ENCODE assay signal across 11 cellular contexts in the genomic region with DNA sequence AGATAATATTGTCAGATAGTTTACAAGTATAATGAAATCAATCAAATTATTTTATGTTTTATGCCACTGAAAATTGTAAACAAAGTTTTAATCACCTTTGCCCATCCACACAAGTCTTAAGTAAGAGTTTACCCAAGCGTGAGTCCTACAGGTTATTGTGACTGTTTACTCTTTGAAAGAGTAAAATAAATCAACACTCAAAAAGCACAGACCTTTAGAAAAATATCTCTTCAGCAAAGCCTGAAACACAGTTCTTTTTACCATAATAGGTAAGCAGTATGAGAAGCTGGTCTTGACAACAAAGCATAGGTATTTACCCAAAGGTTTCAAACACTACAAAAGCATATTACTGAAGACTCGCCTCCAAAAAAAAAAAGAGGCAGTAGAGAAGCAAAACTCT. TPM values are rescaled to one million over a fixed set of nuclear protein-coding genes. Genes with fewer than 3 reads are reported as not detected.
DNase-seq lines count a peak whose midpoint lies in the region; ATAC-seq, FAIRE-seq and TF ChIP-seq lines count a peak whose summit lies in the region.
"Had no signal": no experiment of that assay in that cellular context is flagged by ENCODE, and none has a peak within 500 bp of the region (broad histone marks: within the 10 kb centered on the region; RNA-seq: fewer than 3 reads in every experiment).

No MANE protein-coding gene starts in this region.

- no peaks in the 10 kb centered on the region for H3K9me2 ChIP-seq in neural cell (ENCODE audit: insufficient read depth, low read length)

- H3K9ac ChIP-seq in neural cell (ENCODE audit: low read length), result no peak overlapping the region

- no peak overlapping the region for H2AFZ ChIP-seq in neural cell (ENCODE audit: low read depth, low read length)

- H3K27ac ChIP-seq in right atrium auricular region (peak overlapping the region; percentile 19 to 97), dorsolateral prefrontal cortex (peak overlapping the region in 6 of 59 donors; percentile 0 to 36 (median 12)), neural cell (ENCODE audit: low read length) (peak overlapping the region; percentile 21), Peyer's patch (no peak overlapping the region)

- peaks cover 7% of the 10 kb centered on the region for H4K20me1 ChIP-seq in neural cell (ENCODE audit: insufficient read depth)

- no peak for TF ChIP-seq RAD21 in neural cell (conservative IDR thresholded peaks at IDR 0.05)

- H3K79me2 ChIP-seq in neural cell (replicated peaks; ENCODE audit: insufficient read depth, low read length), result peaks cover 85% of the 10 kb centered on the region

- H3K27me3 ChIP-seq in right atrium auricular region, result no peaks in the 10 kb centered on the region
- no peaks in the 10 kb centered on the region for H3K27me3 ChIP-seq in dorsolateral prefrontal cortex
- no peaks in the 10 kb centered on the region for H3K27me3 ChIP-seq in neural cell (ENCODE audit: insufficient read depth, low read depth, low read length)
- H3K27me3 ChIP-seq in Peyer's patch, result no peaks in the 10 kb centered on the region

- TF ChIP-seq CTCF in right atrium auricular region (IDR thresholded peaks at IDR 0.05), result no peak
- no peak for TF ChIP-seq CTCF in dorsolateral prefrontal cortex (IDR thresholded peaks at IDR 0.05 in 54 of 56, conservative IDR thresholded peaks at IDR 0.05 in 2 of 56; ENCODE audit: low read depth in 1 of 56, partially characterized antibody in 56 of 56)
- no peak for TF ChIP-seq CTCF in neural cell (IDR thresholded peaks at IDR 0.05; ENCODE audit: poor library complexity, severe bottlenecking)
- no peak for TF ChIP-seq CTCF in Peyer's patch (IDR thresholded peaks at IDR 0.05)

- no peak for FAIRE-seq in HTR-8/SVneo (lab: Jason Lieb, UNC)

- ATAC-seq in Right ventricle myocardium inferior, result no peak
- ATAC-seq: left cardiac atrium had no signal

- DNase-seq in right atrium auricular region (ENCODE audit: low spot score) (no peak), Right ventricle myocardium inferior (ENCODE audit: missing footprints) (no peak), dorsolateral prefrontal cortex (no peak), HTR-8/SVneo (ENCODE audit: insufficient read length, low spot score) (no peak), Peyer's patch (no peak), cortex of kidney (lab: John Stamatoyannopoulos, UW) (no peak), NCI-H526 (lab: John Stamatoyannopoulos, UW) (no peak)
- DNase-seq: activated CD4-positive, CD25-positive, alpha-beta regulatory T cell treated with anti-CD3 and anti-CD28 coated beads, Interleukin-2, amount 50 U/mL, for 72 hours; activated CD8-positive, alpha-beta memory T cell treated with anti-CD3 and anti-CD28 coated beads, Interleukin-2, amount 50 U/mL, for 48 hours; left cardiac atrium had no signal

- intact Hi-C loops in Right ventricle myocardium inferior (cut with DNase I) (loop anchor here (5.0 kb wide), 2 partner anchors 48 to 108 kb away; no protein-coding TSS in a partner anchor), dorsolateral prefrontal cortex (cut with DNase I) (loop anchor here (5.0 to 10.0 kb wide), 4 partner anchors 72 to 526 kb away; a partner anchor contains a TSS)

- no peaks in the 10 kb centered on the region for H3K9me3 ChIP-seq in right atrium auricular region
- no peaks in the 10 kb centered on the region for H3K9me3 ChIP-seq in neural cell (ENCODE audit: low read length)
- no peaks in the 10 kb centered on the region for H3K9me3 ChIP-seq in Peyer's patch

- TF ChIP-seq POLR2A in Peyer's patch (IDR thresholded peaks at IDR 0.05), result no peak

- peaks cover 3% of the 10 kb centered on the region for H3F3A ChIP-seq in neural cell (ENCODE audit: insufficient read depth, low read length, poor library complexity, severe bottlenecking)

- H3K4me3 ChIP-seq in right atrium auricular region, result no peak overlapping the region
- peak overlapping the region in 42 of 59 donors; percentile 8 to 100 (median 94) for H3K4me3 ChIP-seq in dorsolateral prefrontal cortex
- H3K4me3 ChIP-seq in neural cell (ENCODE audit: low read length), result peak overlapping the region; percentile 85
- H3K4me3 ChIP-seq in Peyer's patch, result no peak overlapping the region

- peaks cover 0 to 36% of the 10 kb centered on the region in 2 donors for H3K4me1 ChIP-seq in right atrium auricular region
- H3K4me1 ChIP-seq in Peyer's patch, result peaks cover 0 to 24% (median 4%) of the 10 kb centered on the region in 4 donors

- TF ChIP-seq EP300 in neural cell (conservative IDR thresholded peaks at IDR 0.05; ENCODE audit: poor library complexity, severe bottlenecking), result no peak

- H3K4me2 ChIP-seq in neural cell (ENCODE audit: low read length), result peak overlapping the region; percentile 74

- H3K36me3 ChIP-seq in right atrium auricular region (no peaks in the 10 kb centered on the region), neural cell (ENCODE audit: insufficient read depth, low read length) (no peaks in the 10 kb centered on the region), Peyer's patch (no peaks in the 10 kb centered on the region)

TF ChIP-seq in neural cell, 6 proteins besides CTCF, POLR2A, EP300 and RAD21:
- TF ChIP-seq EZH2 (IDR thresholded peaks at IDR 0.05; ENCODE audit: borderline replicate concordance, insufficient read depth, low read length, poor library complexity, severe bottlenecking) (no peak), POLR2AphosphoS5 (IDR thresholded peaks at IDR 0.05) (no peak), MXI1 (conservative IDR thresholded peaks at IDR 0.05; ENCODE audit: poor library complexity, severe bottlenecking) (no peak), TAF1 (IDR thresholded peaks at IDR 0.05; ENCODE audit: low read depth) (no peak), SMC3 (conservative IDR thresholded peaks at IDR 0.05; ENCODE audit: poor library complexity) (no peak)
- TF ChIP-seq, protein P1, sequence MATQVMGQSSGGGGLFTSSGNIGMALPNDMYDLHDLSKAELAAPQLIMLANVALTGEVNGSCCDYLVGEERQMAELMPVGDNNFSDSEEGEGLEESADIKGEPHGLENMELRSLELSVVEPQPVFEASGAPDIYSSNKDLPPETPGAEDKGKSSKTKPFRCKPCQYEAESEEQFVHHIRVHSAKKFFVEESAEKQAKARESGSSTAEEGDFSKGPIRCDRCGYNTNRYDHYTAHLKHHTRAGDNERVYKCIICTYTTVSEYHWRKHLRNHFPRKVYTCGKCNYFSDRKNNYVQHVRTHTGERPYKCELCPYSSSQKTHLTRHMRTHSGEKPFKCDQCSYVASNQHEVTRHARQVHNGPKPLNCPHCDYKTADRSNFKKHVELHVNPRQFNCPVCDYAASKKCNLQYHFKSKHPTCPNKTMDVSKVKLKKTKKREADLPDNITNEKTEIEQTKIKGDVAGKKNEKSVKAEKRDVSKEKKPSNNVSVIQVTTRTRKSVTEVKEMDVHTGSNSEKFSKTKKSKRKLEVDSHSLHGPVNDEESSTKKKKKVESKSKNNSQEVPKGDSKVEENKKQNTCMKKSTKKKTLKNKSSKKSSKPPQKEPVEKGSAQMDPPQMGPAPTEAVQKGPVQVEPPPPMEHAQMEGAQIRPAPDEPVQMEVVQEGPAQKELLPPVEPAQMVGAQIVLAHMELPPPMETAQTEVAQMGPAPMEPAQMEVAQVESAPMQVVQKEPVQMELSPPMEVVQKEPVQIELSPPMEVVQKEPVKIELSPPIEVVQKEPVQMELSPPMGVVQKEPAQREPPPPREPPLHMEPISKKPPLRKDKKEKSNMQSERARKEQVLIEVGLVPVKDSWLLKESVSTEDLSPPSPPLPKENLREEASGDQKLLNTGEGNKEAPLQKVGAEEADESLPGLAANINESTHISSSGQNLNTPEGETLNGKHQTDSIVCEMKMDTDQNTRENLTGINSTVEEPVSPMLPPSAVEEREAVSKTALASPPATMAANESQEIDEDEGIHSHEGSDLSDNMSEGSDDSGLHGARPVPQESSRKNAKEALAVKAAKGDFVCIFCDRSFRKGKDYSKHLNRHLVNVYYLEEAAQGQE (IDR thresholded peaks at IDR 0.05; ENCODE audit: borderline replicate concordance), result no peak

RNA-seq across cellular contexts. Expression of a gene that starts 3.7 kb away (rescaled TPM):
- total RNA-seq in right atrium auricular region (10 to 100 TPM; 32.3 to 32.6 TPM), Right ventricle myocardium inferior (34.4 TPM), dorsolateral prefrontal cortex (100 to 1,000 TPM in 11 of 120 experiments, 10 to 100 TPM in 109; 42.2 to 120 (median 82.5) TPM), Peyer's patch (10 to 100 TPM; 51.0 to 75.9 (median 67.6) TPM)
- 23.1 and 25.7 TPM in 2 replicates for polyA plus RNA-seq in neural cell
- polyA minus RNA-seq in neural cell, result 84.0 and 99.9 TPM in 2 replicates

Comparison
In these comparisons a context has a peak if more than half of its experiments do, and no peak if none do; other contexts are left out.
1. H3K27ac ChIP-seq: peak in right atrium auricular region (2 of 2) and neural cell (single experiment); none in Peyer's patch (0 of 4).
2. H3K4me3 ChIP-seq: peak in dorsolateral prefrontal cortex (42 of 59) and neural cell (single experiment); none in right atrium auricular region (0 of 2) and Peyer's patch (0 of 4).